In the genomic region with DNA sequence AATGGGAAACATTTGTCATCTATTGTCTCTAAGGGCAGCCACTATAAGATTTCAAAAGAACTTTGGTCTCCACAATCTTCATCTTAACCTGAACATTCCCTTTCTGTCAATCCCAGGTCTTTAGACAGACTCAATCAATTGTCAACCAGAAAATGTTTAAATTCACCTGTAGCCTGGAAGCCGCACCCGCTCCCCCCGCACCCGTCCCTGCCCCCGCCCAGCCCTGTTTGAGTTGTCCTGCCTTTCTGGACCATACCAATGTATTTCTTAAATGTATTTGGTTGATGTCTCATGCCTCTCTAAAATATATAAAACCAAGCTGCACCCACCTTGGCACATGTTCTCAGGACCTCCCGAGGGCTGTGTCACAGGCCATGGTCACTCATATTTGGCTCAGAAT, we compare ENCODE assay signal across 1 cellular context.
TF ChIP-seq lines count a peak whose summit lies in the region.

No MANE protein-coding gene starts in this region.

TF ChIP-seq in GM23338, 12 proteins besides CTCF, POLR2A, EP300 and RAD21 (continued from another document):
- TF ChIP-seq, protein P1, sequence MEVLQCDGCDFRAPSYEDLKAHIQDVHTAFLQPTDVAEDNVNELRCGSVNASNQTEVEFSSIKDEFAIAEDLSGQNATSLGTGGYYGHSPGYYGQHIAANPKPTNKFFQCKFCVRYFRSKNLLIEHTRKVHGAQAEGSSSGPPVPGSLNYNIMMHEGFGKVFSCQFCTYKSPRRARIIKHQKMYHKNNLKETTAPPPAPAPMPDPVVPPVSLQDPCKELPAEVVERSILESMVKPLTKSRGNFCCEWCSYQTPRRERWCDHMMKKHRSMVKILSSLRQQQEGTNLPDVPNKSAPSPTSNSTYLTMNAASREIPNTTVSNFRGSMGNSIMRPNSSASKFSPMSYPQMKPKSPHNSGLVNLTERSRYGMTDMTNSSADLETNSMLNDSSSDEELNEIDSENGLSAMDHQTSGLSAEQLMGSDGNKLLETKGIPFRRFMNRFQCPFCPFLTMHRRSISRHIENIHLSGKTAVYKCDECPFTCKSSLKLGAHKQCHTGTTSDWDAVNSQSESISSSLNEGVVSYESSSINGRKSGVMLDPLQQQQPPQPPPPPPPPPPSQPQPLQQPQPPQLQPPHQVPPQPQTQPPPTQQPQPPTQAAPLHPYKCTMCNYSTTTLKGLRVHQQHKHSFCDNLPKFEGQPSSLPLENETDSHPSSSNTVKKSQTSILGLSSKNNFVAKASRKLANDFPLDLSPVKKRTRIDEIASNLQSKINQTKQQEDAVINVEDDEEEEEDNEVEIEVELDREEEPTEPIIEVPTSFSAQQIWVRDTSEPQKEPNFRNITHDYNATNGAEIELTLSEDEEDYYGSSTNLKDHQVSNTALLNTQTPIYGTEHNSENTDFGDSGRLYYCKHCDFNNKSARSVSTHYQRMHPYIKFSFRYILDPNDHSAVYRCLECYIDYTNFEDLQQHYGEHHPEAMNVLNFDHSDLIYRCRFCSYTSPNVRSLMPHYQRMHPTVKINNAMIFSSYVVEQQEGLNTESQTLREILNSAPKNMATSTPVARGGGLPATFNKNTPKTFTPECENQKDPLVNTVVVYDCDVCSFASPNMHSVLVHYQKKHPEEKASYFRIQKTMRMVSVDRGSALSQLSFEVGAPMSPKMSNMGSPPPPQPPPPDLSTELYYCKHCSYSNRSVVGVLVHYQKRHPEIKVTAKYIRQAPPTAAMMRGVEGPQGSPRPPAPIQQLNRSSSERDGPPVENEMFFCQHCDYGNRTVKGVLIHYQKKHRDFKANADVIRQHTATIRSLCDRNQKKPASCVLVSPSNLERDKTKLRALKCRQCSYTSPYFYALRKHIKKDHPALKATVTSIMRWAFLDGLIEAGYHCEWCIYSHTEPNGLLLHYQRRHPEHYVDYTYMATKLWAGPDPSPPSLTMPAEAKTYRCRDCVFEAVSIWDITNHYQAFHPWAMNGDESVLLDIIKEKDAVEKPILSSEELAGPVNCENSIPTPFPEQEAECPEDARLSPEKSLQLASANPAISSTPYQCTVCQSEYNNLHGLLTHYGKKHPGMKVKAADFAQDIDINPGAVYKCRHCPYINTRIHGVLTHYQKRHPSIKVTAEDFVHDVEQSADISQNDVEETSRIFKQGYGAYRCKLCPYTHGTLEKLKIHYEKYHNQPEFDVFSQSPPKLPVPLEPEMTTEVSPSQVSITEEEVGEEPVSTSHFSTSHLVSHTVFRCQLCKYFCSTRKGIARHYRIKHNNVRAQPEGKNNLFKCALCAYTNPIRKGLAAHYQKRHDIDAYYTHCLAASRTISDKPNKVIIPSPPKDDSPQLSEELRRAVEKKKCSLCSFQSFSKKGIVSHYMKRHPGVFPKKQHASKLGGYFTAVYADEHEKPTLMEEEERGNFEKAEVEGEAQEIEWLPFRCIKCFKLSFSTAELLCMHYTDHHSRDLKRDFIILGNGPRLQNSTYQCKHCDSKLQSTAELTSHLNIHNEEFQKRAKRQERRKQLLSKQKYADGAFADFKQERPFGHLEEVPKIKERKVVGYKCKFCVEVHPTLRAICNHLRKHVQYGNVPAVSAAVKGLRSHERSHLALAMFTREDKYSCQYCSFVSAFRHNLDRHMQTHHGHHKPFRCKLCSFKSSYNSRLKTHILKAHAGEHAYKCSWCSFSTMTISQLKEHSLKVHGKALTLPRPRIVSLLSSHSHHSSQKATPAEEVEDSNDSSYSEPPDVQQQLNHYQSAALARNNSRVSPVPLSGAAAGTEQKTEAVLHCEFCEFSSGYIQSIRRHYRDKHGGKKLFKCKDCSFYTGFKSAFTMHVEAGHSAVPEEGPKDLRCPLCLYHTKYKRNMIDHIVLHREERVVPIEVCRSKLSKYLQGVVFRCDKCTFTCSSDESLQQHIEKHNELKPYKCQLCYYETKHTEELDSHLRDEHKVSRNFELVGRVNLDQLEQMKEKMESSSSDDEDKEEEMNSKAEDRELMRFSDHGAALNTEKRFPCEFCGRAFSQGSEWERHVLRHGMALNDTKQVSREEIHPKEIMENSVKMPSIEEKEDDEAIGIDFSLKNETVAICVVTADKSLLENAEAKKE (CRISPR knock-in tag; IDR thresholded peaks at IDR 0.05): no peak
- TF ChIP-seq NANOG (IDR thresholded peaks at IDR 0.05; ENCODE audit: borderline replicate concordance) (no peak), JUNB (IDR thresholded peaks at IDR 0.05; ENCODE audit: unreplicated experiment) (no peak)
